In genomic region chr2:237888389-237888788, GRCh38 we compare ENCODE assay signal across 3 cellular contexts.
TF ChIP-seq lines count a peak whose summit lies in the region.

No MANE protein-coding gene starts in this region.

TF ChIP-seq in SK-N-SH, 30 proteins besides CTCF, POLR2A, EP300 and RAD21 (continued from another document):
- TF ChIP-seq, protein P1, sequence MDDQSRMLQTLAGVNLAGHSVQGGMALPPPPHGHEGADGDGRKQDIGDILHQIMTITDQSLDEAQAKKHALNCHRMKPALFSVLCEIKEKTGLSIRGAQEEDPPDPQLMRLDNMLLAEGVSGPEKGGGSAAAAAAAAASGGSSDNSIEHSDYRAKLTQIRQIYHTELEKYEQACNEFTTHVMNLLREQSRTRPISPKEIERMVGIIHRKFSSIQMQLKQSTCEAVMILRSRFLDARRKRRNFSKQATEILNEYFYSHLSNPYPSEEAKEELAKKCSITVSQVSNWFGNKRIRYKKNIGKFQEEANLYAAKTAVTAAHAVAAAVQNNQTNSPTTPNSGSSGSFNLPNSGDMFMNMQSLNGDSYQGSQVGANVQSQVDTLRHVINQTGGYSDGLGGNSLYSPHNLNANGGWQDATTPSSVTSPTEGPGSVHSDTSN (IDR thresholded peaks at IDR 0.05) = peak; percentile 37; the same call in 1 of the 2 replicates
- TF ChIP-seq ELF1 (IDR thresholded peaks at IDR 0.05) (no peak), MXI1 (IDR thresholded peaks at IDR 0.05; ENCODE audit: low read depth, low read length) (no peak), POLR2AphosphoS5 (IDR thresholded peaks at IDR 0.05; ENCODE audit: low read depth, low read length) (no peak)
- TF ChIP-seq, protein P2, sequence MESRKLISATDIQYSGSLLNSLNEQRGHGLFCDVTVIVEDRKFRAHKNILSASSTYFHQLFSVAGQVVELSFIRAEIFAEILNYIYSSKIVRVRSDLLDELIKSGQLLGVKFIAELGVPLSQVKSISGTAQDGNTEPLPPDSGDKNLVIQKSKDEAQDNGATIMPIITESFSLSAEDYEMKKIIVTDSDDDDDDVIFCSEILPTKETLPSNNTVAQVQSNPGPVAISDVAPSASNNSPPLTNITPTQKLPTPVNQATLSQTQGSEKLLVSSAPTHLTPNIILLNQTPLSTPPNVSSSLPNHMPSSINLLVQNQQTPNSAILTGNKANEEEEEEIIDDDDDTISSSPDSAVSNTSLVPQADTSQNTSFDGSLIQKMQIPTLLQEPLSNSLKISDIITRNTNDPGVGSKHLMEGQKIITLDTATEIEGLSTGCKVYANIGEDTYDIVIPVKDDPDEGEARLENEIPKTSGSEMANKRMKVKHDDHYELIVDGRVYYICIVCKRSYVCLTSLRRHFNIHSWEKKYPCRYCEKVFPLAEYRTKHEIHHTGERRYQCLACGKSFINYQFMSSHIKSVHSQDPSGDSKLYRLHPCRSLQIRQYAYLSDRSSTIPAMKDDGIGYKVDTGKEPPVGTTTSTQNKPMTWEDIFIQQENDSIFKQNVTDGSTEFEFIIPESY (IDR thresholded peaks at IDR 0.05; ENCODE audit: borderline replicate concordance, low read depth) = no peak
TF ChIP-seq in SK-N-SH: peak in this region for 3.

TF ChIP-seq in SK-N-SH treated with all-trans-retinoic acid at 6 μM for 48 hours, 23 proteins besides CTCF, POLR2A, EP300 and RAD21 (continued from another document):
- TF ChIP-seq CREB5 (CRISPR knock-in tag; IDR thresholded peaks at IDR 0.05; ENCODE audit: low read depth) = no peak
- TF ChIP-seq ZNF8 (CRISPR knock-in tag; IDR thresholded peaks at IDR 0.05) = no peak
- TF ChIP-seq ESRRG (CRISPR knock-in tag; IDR thresholded peaks at IDR 0.05) = no peak
- TF ChIP-seq RARB (CRISPR knock-in tag; IDR thresholded peaks at IDR 0.05) = no peak
- TF ChIP-seq TSHZ2 (CRISPR knock-in tag; IDR thresholded peaks at IDR 0.05) = no peak
- TF ChIP-seq, protein P3, sequence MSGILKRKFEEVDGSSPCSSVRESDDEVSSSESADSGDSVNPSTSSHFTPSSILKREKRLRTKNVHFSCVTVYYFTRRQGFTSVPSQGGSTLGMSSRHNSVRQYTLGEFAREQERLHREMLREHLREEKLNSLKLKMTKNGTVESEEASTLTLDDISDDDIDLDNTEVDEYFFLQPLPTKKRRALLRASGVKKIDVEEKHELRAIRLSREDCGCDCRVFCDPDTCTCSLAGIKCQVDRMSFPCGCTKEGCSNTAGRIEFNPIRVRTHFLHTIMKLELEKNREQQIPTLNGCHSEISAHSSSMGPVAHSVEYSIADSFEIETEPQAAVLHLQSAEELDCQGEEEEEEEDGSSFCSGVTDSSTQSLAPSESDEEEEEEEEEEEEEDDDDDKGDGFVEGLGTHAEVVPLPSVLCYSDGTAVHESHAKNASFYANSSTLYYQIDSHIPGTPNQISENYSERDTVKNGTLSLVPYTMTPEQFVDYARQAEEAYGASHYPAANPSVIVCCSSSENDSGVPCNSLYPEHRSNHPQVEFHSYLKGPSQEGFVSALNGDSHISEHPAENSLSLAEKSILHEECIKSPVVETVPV (CRISPR knock-in tag; IDR thresholded peaks at IDR 0.05) = no peak
- TF ChIP-seq ZFP30 (CRISPR knock-in tag; IDR thresholded peaks at IDR 0.05) = no peak
- TF ChIP-seq, protein P4, sequence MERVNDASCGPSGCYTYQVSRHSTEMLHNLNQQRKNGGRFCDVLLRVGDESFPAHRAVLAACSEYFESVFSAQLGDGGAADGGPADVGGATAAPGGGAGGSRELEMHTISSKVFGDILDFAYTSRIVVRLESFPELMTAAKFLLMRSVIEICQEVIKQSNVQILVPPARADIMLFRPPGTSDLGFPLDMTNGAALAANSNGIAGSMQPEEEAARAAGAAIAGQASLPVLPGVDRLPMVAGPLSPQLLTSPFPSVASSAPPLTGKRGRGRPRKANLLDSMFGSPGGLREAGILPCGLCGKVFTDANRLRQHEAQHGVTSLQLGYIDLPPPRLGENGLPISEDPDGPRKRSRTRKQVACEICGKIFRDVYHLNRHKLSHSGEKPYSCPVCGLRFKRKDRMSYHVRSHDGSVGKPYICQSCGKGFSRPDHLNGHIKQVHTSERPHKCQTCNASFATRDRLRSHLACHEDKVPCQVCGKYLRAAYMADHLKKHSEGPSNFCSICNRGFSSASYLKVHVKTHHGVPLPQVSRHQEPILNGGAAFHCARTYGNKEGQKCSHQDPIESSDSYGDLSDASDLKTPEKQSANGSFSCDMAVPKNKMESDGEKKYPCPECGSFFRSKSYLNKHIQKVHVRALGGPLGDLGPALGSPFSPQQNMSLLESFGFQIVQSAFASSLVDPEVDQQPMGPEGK (CRISPR knock-in tag; IDR thresholded peaks at IDR 0.05; ENCODE audit: borderline replicate concordance) = no peak
- TF ChIP-seq, protein P5, sequence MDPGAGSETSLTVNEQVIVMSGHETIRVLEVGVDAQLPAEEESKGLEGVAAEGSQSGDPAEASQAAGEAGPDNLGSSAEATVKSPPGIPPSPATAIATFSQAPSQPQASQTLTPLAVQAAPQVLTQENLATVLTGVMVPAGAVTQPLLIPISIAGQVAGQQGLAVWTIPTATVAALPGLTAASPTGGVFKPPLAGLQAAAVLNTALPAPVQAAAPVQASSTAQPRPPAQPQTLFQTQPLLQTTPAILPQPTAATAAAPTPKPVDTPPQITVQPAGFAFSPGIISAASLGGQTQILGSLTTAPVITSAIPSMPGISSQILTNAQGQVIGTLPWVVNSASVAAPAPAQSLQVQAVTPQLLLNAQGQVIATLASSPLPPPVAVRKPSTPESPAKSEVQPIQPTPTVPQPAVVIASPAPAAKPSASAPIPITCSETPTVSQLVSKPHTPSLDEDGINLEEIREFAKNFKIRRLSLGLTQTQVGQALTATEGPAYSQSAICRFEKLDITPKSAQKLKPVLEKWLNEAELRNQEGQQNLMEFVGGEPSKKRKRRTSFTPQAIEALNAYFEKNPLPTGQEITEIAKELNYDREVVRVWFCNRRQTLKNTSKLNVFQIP (CRISPR knock-in tag; IDR thresholded peaks at IDR 0.05; ENCODE audit: borderline replicate concordance, low read depth) = no peak

TF ChIP-seq in liver, 16 proteins besides CTCF, POLR2A, EP300 and RAD21 (continued from another document):
- peak; percentile 65 for TF ChIP-seq SP1 (IDR thresholded peaks at IDR 0.05)
- TF ChIP-seq TAF1 (conservative IDR thresholded peaks at IDR 0.05) = no peak
- peak; percentile 84 for TF ChIP-seq ATF3 (IDR thresholded peaks at IDR 0.05)
- TF ChIP-seq FOXA2 (IDR thresholded peaks at IDR 0.05) = no peak
- peak; percentile 99 for TF ChIP-seq RXRA (IDR thresholded peaks at IDR 0.05)
- TF ChIP-seq HNF4G (IDR thresholded peaks at IDR 0.05) = peak; percentile 7
- TF ChIP-seq FOXA1 (IDR thresholded peaks at IDR 0.05) = no peak
- TF ChIP-seq NR2F2 (IDR thresholded peaks at IDR 0.05) = peak; percentile 61
- TF ChIP-seq JUND (IDR thresholded peaks at IDR 0.05) = peak; percentile 96 to 97
- no peak for TF ChIP-seq EGR1 (IDR thresholded peaks at IDR 0.05; ENCODE audit: low read depth in 2 of 2)
- TF ChIP-seq, protein P6, sequence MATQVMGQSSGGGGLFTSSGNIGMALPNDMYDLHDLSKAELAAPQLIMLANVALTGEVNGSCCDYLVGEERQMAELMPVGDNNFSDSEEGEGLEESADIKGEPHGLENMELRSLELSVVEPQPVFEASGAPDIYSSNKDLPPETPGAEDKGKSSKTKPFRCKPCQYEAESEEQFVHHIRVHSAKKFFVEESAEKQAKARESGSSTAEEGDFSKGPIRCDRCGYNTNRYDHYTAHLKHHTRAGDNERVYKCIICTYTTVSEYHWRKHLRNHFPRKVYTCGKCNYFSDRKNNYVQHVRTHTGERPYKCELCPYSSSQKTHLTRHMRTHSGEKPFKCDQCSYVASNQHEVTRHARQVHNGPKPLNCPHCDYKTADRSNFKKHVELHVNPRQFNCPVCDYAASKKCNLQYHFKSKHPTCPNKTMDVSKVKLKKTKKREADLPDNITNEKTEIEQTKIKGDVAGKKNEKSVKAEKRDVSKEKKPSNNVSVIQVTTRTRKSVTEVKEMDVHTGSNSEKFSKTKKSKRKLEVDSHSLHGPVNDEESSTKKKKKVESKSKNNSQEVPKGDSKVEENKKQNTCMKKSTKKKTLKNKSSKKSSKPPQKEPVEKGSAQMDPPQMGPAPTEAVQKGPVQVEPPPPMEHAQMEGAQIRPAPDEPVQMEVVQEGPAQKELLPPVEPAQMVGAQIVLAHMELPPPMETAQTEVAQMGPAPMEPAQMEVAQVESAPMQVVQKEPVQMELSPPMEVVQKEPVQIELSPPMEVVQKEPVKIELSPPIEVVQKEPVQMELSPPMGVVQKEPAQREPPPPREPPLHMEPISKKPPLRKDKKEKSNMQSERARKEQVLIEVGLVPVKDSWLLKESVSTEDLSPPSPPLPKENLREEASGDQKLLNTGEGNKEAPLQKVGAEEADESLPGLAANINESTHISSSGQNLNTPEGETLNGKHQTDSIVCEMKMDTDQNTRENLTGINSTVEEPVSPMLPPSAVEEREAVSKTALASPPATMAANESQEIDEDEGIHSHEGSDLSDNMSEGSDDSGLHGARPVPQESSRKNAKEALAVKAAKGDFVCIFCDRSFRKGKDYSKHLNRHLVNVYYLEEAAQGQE (IDR thresholded peaks at IDR 0.05) = no peak
- TF ChIP-seq HNF4A (conservative IDR thresholded peaks at IDR 0.05) = peak; percentile 72 to 79
- peak; percentile 32 for TF ChIP-seq YY1 (IDR thresholded peaks at IDR 0.05)
- TF ChIP-seq MAX (IDR thresholded peaks at IDR 0.05) = no peak
